In the genomic region with DNA sequence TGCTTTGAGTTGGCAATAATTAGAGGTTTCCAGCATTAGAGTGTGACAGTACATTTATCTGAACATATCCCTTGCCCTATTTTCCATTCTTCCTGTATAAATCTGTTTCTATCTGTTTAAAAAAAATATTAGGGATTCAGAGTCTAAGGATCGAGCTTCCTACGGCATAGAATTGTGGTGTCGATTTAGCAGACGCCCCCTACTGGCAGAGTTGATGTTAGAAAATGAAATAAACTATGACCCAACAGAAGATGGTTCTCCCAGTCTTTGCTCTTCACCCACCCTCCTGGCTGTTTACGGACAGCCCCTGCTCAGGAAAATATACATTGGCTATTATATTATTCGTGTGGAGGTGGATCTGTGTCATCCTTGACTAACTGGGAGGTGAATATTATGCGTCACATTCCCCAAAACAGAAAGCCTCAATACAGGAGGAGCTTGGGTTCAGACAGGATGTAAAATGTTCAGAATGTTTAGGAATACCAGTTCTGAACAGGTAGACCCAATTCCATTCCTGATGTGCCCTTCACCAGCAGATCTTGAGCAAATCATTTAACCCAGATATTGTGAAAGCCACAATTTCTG, we compare ENCODE assay signal across 7 cellular contexts. TPM values are rescaled to one million over a fixed set of nuclear protein-coding genes. Genes with fewer than 3 reads are reported as not detected.
DNase-seq lines count a peak whose midpoint lies in the region; ATAC-seq and TF ChIP-seq lines count a peak whose summit lies in the region.

No MANE protein-coding gene starts in this region.

- TF ChIP-seq CTCF in epithelial cell of proximal tubule (conservative IDR thresholded peaks at IDR 0.05; ENCODE audit: low read depth, low read length) (peak; percentile 82), osteocyte (IDR thresholded peaks at IDR 0.05) (peak; percentile 72)

- peaks cover 18% of the 10 kb centered on the region for H3K27me3 Mint-ChIP-seq in osteocyte (ENCODE audit: unreplicated experiment)

- DNase-seq in DMS53 (lab: John Stamatoyannopoulos, UW) (peak; percentile 83), NAMALWA (ENCODE audit: low spot score) (peak; percentile 67), epithelial cell of proximal tubule (ENCODE audit: low read depth) (no peak), osteocyte (ENCODE audit: extremely low spot score, unreplicated experiment) (no peak), mucosa of gallbladder (ENCODE audit: low spot score) (no peak)
- DNase-seq in activated CD4-positive, CD25-positive, alpha-beta regulatory T cell treated with anti-CD3 and anti-CD28 coated beads, Interleukin-2, amount 50 U/mL, for 72 hours = peak; percentile 43

- H3K27ac Mint-ChIP-seq in osteocyte (ENCODE audit: unreplicated experiment) = no peak overlapping the region

- no peak overlapping the region for H3K4me3 Mint-ChIP-seq in osteocyte (ENCODE audit: unreplicated experiment)

- peak; percentile 59 for ATAC-seq in GM19438 (IDR thresholded peaks at IDR 0.05; ENCODE audit: low read depth, unreplicated experiment)

- H3K9me3 Mint-ChIP-seq in osteocyte (ENCODE audit: unreplicated experiment) = no peaks in the 10 kb centered on the region

- peaks cover 8% of the 10 kb centered on the region for H3K4me1 Mint-ChIP-seq in osteocyte (ENCODE audit: unreplicated experiment)

- no peaks in the 10 kb centered on the region for H3K36me3 Mint-ChIP-seq in osteocyte (ENCODE audit: unreplicated experiment)

- no peak overlapping the region for H3K4me3 ChIP-seq in epithelial cell of proximal tubule (ENCODE audit: low read depth, low read length)

RNA-seq across cellular contexts. Expression of a gene that starts 10.6 kb away (rescaled TPM):
- total RNA-seq in epithelial cell of proximal tubule (not detected in 2 replicates), osteocyte (not detected in 2 replicates), mucosa of gallbladder (not detected)

Comparison
In these comparisons a context has a peak if more than half of its experiments do, and no peak if none do; other contexts are left out.
1. DNase-seq: peak in DMS53 (single experiment), NAMALWA (single experiment) and activated CD4-positive, CD25-positive, alpha-beta regulatory T cell treated with anti-CD3 and anti-CD28 coated beads, Interleukin-2, amount 50 U/mL, for 72 hours (single experiment); none in epithelial cell of proximal tubule (single experiment), osteocyte (single experiment) and mucosa of gallbladder (single experiment).